Comparison of ENCODE assay signal across 27 cellular contexts in genomic region chr2:129604560-129604959, GRCh38.
"Had no signal": no experiment of that assay in that cellular context is flagged by ENCODE, and none has a peak within 500 bp of the region (broad histone marks: within the 10 kb centered on the region; RNA-seq: fewer than 3 reads in every experiment).

No MANE protein-coding gene starts in this region.

- H3K27me3 ChIP-seq: ovary, suprapubic skin, upper lobe of right lung had no signal

- H3K36me3 ChIP-seq: lower lobe of right lung, ovary, prostate gland, suprapubic skin, thoracic aorta, tibial artery, upper lobe of right lung had no signal

- H3K4me1 ChIP-seq: lower lobe of right lung, prostate gland, suprapubic skin, tibial artery, upper lobe of right lung had no signal

- H3K4me3 Mint-ChIP-seq: mesothelial cell of epicardium; naive B cell; natural killer cell; nephron progenitor cell; stimulated activated naive CD8-positive, alpha-beta T cell treated with anti-CD3 and anti-CD28 coated beads, Interleukin-15, Interleukin-2, amounts not matched to agents 100 ng/mL and 50 ng/mL, for 24 hours had no signal

- H3K27ac ChIP-seq: hepatocyte, lower lobe of right lung, ovary, prostate gland, skin epidermis, suprapubic skin, thoracic aorta, tibial artery, upper lobe of right lung had no signal

- H3K4me3 ChIP-seq: hepatocyte, lower lobe of right lung, ovary, prostate gland, skin epidermis, suprapubic skin, thoracic aorta, tibial artery, upper lobe of right lung had no signal

- DNase-seq: islet precursor cell; lower lobe of right lung; mammary epithelial cell; mesendoderm; naive B cell; natural killer cell; nephron progenitor cell; ovary; posterior cingulate gyrus; retina; right cardiac atrium; stimulated activated CD4-positive, alpha-beta T cell treated with anti-CD3 and anti-CD28 coated beads, Interleukin-12 subunit alpha, Interleukin-12 subunit beta, amount 100 ng/mL, for 4 hours; stimulated activated CD4-positive, alpha-beta T cell treated with anti-CD3 and anti-CD28 coated beads, Interleukin-15, amount 100 ng/mL, for 24 hours; stimulated activated CD4-positive, alpha-beta T cell treated with anti-CD3 and anti-CD28 coated beads, Interleukin-2, amount 100 ng/mL, for 24 hours; stimulated activated CD4-positive, alpha-beta T cell treated with anti-CD3 and anti-CD28 coated beads, Interleukin-4, amount 100 ng/mL, for 1 hour; stimulated activated naive CD4-positive, alpha-beta T cell; tibial artery; upper lobe of right lung had no signal

- H3K27ac Mint-ChIP-seq: mesothelial cell of epicardium; naive B cell; natural killer cell; nephron progenitor cell; stimulated activated naive CD8-positive, alpha-beta T cell treated with anti-CD3 and anti-CD28 coated beads, Interleukin-15, Interleukin-2, amounts not matched to agents 100 ng/mL and 50 ng/mL, for 24 hours had no signal

- ATAC-seq: left lobe of liver, lower lobe of right lung, natural killer cell, right cardiac atrium, sciatic nerve, upper lobe of right lung had no signal

- H3K36me3 Mint-ChIP-seq: mesothelial cell of epicardium, naive B cell, natural killer cell had no signal

- H3K9me3 ChIP-seq: lower lobe of right lung, ovary, prostate gland, suprapubic skin, thoracic aorta, tibial artery, upper lobe of right lung had no signal

- H3K4me1 Mint-ChIP-seq: nephron progenitor cell had no signal
